11 cellular contexts compared by ENCODE assay signal in genomic region chr5:92401492-92401891, GRCh38.
DNase-seq lines count a peak whose midpoint lies in the region; ATAC-seq, FAIRE-seq and TF ChIP-seq lines count a peak whose summit lies in the region.
"Had no signal": no experiment of that assay in that cellular context is flagged by ENCODE, and none has a peak within 500 bp of the region (broad histone marks: within the 10 kb centered on the region; RNA-seq: fewer than 3 reads in every experiment).

No MANE protein-coding gene starts in this region.

- H2AFZ ChIP-seq in astrocyte (ENCODE audit: low read depth, low read length), result peak overlapping the region; percentile 67

- H3K4me1 ChIP-seq in astrocyte (ENCODE audit: insufficient read depth, low read length), result peaks cover 9% of the 10 kb centered on the region
- no peaks in the 10 kb centered on the region for H3K4me1 ChIP-seq in left ventricle myocardium inferior
- H3K4me1 ChIP-seq: BLaER1 treated with 17β-estradiol and CSF1 and Interleukin-3, amounts not matched to agents 10 nM and 100 nM had no signal

- H3K9ac ChIP-seq in astrocyte (ENCODE audit: low read length), result peak overlapping the region; percentile 42
- H3K9ac ChIP-seq: BLaER1 treated with 17β-estradiol and CSF1 and Interleukin-3, amounts not matched to agents 10 nM and 100 nM had no signal

- H3K27me3 ChIP-seq in astrocyte (ENCODE audit: insufficient read depth, low read length), result no peaks in the 10 kb centered on the region
- H3K27me3 ChIP-seq in left ventricle myocardium inferior (ENCODE audit: low read depth), result no peaks in the 10 kb centered on the region
- H3K27me3 ChIP-seq: BLaER1 treated with 17β-estradiol and CSF1 and Interleukin-3, amounts not matched to agents 10 nM and 100 nM had no signal

- ATAC-seq in activated T-helper 17 cell treated with anti-CD3 and anti-CD28 coated beads, Interleukin-2, amount 50 U/mL, for 72 hours (replicated peaks), result no peak

- H3K4me3 Mint-ChIP-seq in astrocyte (ENCODE audit: unreplicated experiment), result no peak overlapping the region
- H3K4me3 Mint-ChIP-seq in activated T-helper 17 cell treated with anti-CD3 and anti-CD28 coated beads, Interleukin-2, amount 50 U/mL, for 72 hours, result no peak overlapping the region

- no peaks in the 10 kb centered on the region for H4K20me1 ChIP-seq in astrocyte (ENCODE audit: insufficient read depth, low read length)
- H4K20me1 ChIP-seq: BLaER1 treated with 17β-estradiol and CSF1 and Interleukin-3, amounts not matched to agents 10 nM and 100 nM had no signal

- no peaks in the 10 kb centered on the region for H3K27me3 Mint-ChIP-seq in astrocyte (ENCODE audit: low read depth, unreplicated experiment)
- H3K27me3 Mint-ChIP-seq in activated T-helper 17 cell treated with anti-CD3 and anti-CD28 coated beads, Interleukin-2, amount 50 U/mL, for 72 hours, result no peaks in the 10 kb centered on the region

- H3K27ac ChIP-seq in astrocyte (ENCODE audit: low read depth, low read length), result peak overlapping the region; percentile 55
- H3K27ac ChIP-seq in left ventricle myocardium inferior (replicated peaks), result no peak overlapping the region
- H3K27ac ChIP-seq: BLaER1 treated with 17β-estradiol and CSF1 and Interleukin-3, amounts not matched to agents 10 nM and 100 nM had no signal

- H3K4me1 Mint-ChIP-seq in astrocyte (ENCODE audit: low read depth, unreplicated experiment), result peaks cover 6% of the 10 kb centered on the region
- H3K4me1 Mint-ChIP-seq in activated T-helper 17 cell treated with anti-CD3 and anti-CD28 coated beads, Interleukin-2, amount 50 U/mL, for 72 hours, result no peaks in the 10 kb centered on the region

- H3K9me3 ChIP-seq in astrocyte (ENCODE audit: insufficient read depth, low read depth, low read length) (no peaks in the 10 kb centered on the region), left ventricle myocardium inferior (replicated peaks) (no peaks in the 10 kb centered on the region)
- H3K9me3 ChIP-seq: BLaER1 treated with 17β-estradiol and CSF1 and Interleukin-3, amounts not matched to agents 10 nM and 100 nM had no signal

- H3K36me3 ChIP-seq in astrocyte (ENCODE audit: insufficient read depth, low read length) (no peaks in the 10 kb centered on the region), left ventricle myocardium inferior (no peaks in the 10 kb centered on the region)
- H3K36me3 ChIP-seq: BLaER1 treated with 17β-estradiol and CSF1 and Interleukin-3, amounts not matched to agents 10 nM and 100 nM had no signal

- peak overlapping the region; percentile 29 for H3K4me2 ChIP-seq in astrocyte (ENCODE audit: low read length)
- H3K4me2 ChIP-seq: BLaER1 treated with 17β-estradiol and CSF1 and Interleukin-3, amounts not matched to agents 10 nM and 100 nM had no signal

- H3K4me3 ChIP-seq in astrocyte (ENCODE audit: insufficient read depth, low read depth, low read length) (no peak overlapping the region), left ventricle myocardium inferior (no peak overlapping the region)
- H3K4me3 ChIP-seq: BLaER1 treated with 17β-estradiol and CSF1 and Interleukin-3, amounts not matched to agents 10 nM and 100 nM had no signal

- no peaks in the 10 kb centered on the region for H3K9me3 Mint-ChIP-seq in astrocyte (ENCODE audit: unreplicated experiment)
- no peaks in the 10 kb centered on the region for H3K9me3 Mint-ChIP-seq in activated T-helper 17 cell treated with anti-CD3 and anti-CD28 coated beads, Interleukin-2, amount 50 U/mL, for 72 hours

- no peak overlapping the region for H3K27ac Mint-ChIP-seq in astrocyte (ENCODE audit: unreplicated experiment)
- H3K27ac Mint-ChIP-seq in activated T-helper 17 cell treated with anti-CD3 and anti-CD28 coated beads, Interleukin-2, amount 50 U/mL, for 72 hours, result no peak overlapping the region

- DNase-seq in DMS 273 (lab: John Stamatoyannopoulos, UW; ENCODE audit: unreplicated experiment) (peak; percentile 70), NCI-H1105 treated with DMSO at 0.1 percent for 48 hours (lab: John Stamatoyannopoulos, UW) (peak; percentile 65), astrocyte (ENCODE audit: low read depth) (peak; percentile 71), iris pigment epithelial cell (ENCODE audit: low read depth) (peak; percentile 53), NCI-H526 (lab: John Stamatoyannopoulos, UW) (no peak), AG08396 (ENCODE audit: low spot score) (no peak), left ventricle myocardium inferior (no peak)
- DNase-seq: NCI-H82 had no signal

- H3K36me3 Mint-ChIP-seq in astrocyte (ENCODE audit: low read depth, unreplicated experiment), result no peaks in the 10 kb centered on the region
- H3K36me3 Mint-ChIP-seq in activated T-helper 17 cell treated with anti-CD3 and anti-CD28 coated beads, Interleukin-2, amount 50 U/mL, for 72 hours (ENCODE audit: low read depth), result no peaks in the 10 kb centered on the region

- H3K79me2 ChIP-seq in astrocyte (ENCODE audit: insufficient read depth, low read length), result no peaks in the 10 kb centered on the region

- intact Hi-C loops in left ventricle myocardium inferior (cut with micrococcal nuclease), result no loop called here

- TF ChIP-seq CTCF in astrocyte (IDR thresholded peaks at IDR 0.05; ENCODE audit: insufficient read depth, low read depth, low read length) (no peak), left ventricle myocardium inferior (IDR thresholded peaks at IDR 0.05; ENCODE audit: borderline replicate concordance) (no peak)

- peak; percentile 5 for FAIRE-seq in astrocyte (lab: Jason Lieb, UNC)
- FAIRE-seq: urothelium cell line had no signal

Comparison
In these comparisons a context has a peak if more than half of its experiments do, and no peak if none do; other contexts are left out.
1. DNase-seq: peak in DMS 273 (single experiment), NCI-H1105 treated with DMSO at 0.1 percent for 48 hours (single experiment), astrocyte (single experiment) and iris pigment epithelial cell (single experiment); none in NCI-H526 (0 of 2), AG08396 (single experiment) and left ventricle myocardium inferior (single experiment).